ENCODE assay signal across 23 cellular contexts in genomic region chr6:98998103-98998502, GRCh38. TPM values are rescaled to one million over a fixed set of nuclear protein-coding genes. Genes with fewer than 3 reads are reported as not detected.
DNase-seq lines count a peak whose midpoint lies in the region; ATAC-seq and TF ChIP-seq lines count a peak whose summit lies in the region.
"Had no signal": no experiment of that assay in that cellular context is flagged by ENCODE, and none has a peak within 500 bp of the region (broad histone marks: within the 10 kb centered on the region; RNA-seq: fewer than 3 reads in every experiment).

No MANE protein-coding gene starts in this region.

- H3K9ac ChIP-seq in neural cell (ENCODE audit: low read length) (no peak overlapping the region), neural progenitor cell (no peak overlapping the region)
- H3K9ac ChIP-seq: BLaER1 treated with 17β-estradiol and CSF1 and Interleukin-3, amounts not matched to agents 10 nM and 100 nM had no signal

- H3K9me3 Mint-ChIP-seq in neural progenitor cell = no peaks in the 10 kb centered on the region
- H3K9me3 Mint-ChIP-seq: CD4-positive, alpha-beta T cell; CD8-positive, alpha-beta memory T cell; GM23338; H9 had no signal

- no peak overlapping the region for H3K4me3 Mint-ChIP-seq in neural progenitor cell
- H3K4me3 Mint-ChIP-seq: CD14-positive monocyte; CD4-positive, alpha-beta T cell; CD8-positive, alpha-beta memory T cell; GM23338; H9 had no signal

- no peaks in the 10 kb centered on the region for H3K9me3 ChIP-seq in heart right ventricle
- H3K9me3 ChIP-seq in neural cell (ENCODE audit: low read length) = no peaks in the 10 kb centered on the region
- no peaks in the 10 kb centered on the region for H3K9me3 ChIP-seq in neural progenitor cell (ENCODE audit: low read depth)
- H3K9me3 ChIP-seq: A549; BE2C; BLaER1 treated with 17β-estradiol and CSF1 and Interleukin-3, amounts not matched to agents 10 nM and 100 nM had no signal

- TF ChIP-seq EP300 in neural cell (conservative IDR thresholded peaks at IDR 0.05; ENCODE audit: poor library complexity, severe bottlenecking) = peak; percentile 96

- H3F3A ChIP-seq in neural cell (ENCODE audit: insufficient read depth, low read length, poor library complexity, severe bottlenecking) = no peaks in the 10 kb centered on the region
- no peaks in the 10 kb centered on the region for H3F3A ChIP-seq in neural progenitor cell (ENCODE audit: low read depth)

- H4K20me1 ChIP-seq in neural cell (ENCODE audit: insufficient read depth) = no peaks in the 10 kb centered on the region
- H4K20me1 ChIP-seq in neural progenitor cell (ENCODE audit: low read depth) = no peaks in the 10 kb centered on the region
- H4K20me1 ChIP-seq: BLaER1 treated with 17β-estradiol and CSF1 and Interleukin-3, amounts not matched to agents 10 nM and 100 nM had no signal

- ATAC-seq in Right ventricle myocardium superior (ENCODE audit: poor library complexity) (peak; percentile 92), heart right ventricle (peak in 5 of 8 donors; percentile 61 to 90 (median 61)), left ventricle myocardium superior (peak; percentile 96)
- ATAC-seq: A549, GM23338, HCT116 had no signal

- peaks cover 5% of the 10 kb centered on the region for H3K4me1 Mint-ChIP-seq in neural progenitor cell
- H3K4me1 Mint-ChIP-seq: CD14-positive monocyte; CD8-positive, alpha-beta memory T cell; H9 had no signal

- no peaks in the 10 kb centered on the region for H3K27me3 Mint-ChIP-seq in neural progenitor cell (ENCODE audit: insufficient read depth, low read depth)

- H3K27ac ChIP-seq in heart right ventricle (no peak overlapping the region), neural cell (ENCODE audit: low read length) (no peak overlapping the region), neural progenitor cell (no peak overlapping the region)
- H3K27ac ChIP-seq: A549; BLaER1 treated with 17β-estradiol and CSF1 and Interleukin-3, amounts not matched to agents 10 nM and 100 nM had no signal

- no peak for DNase-seq in Right ventricle myocardium superior
- DNase-seq in cardiac septum (ENCODE audit: low spot score) = no peak
- no peak for DNase-seq in heart right ventricle
- DNase-seq in left ventricle myocardium superior = peak; percentile 36
- DNase-seq in neural progenitor cell (ENCODE audit: low spot score) = no peak
- no peak for DNase-seq in NOMO-1 treated with dmso at 0.1 percent for 144 hours (lab: John Stamatoyannopoulos, UW; ENCODE audit: unreplicated experiment)
- no peak for DNase-seq in ecto neural progenitor cell (ENCODE audit: low spot score)
- DNase-seq: 8988T; ACHN; AML-193; BE2C; CD4-positive, alpha-beta T cell; CD8-positive, alpha-beta memory T cell; DMS53; DMS79 treated with DMSO at 0.1 percent for 48 hours; GF-D8; H9 had no signal

- no peak for TF ChIP-seq CTCF in heart right ventricle (IDR thresholded peaks at IDR 0.05)
- no peak for TF ChIP-seq CTCF in neural cell (IDR thresholded peaks at IDR 0.05; ENCODE audit: poor library complexity, severe bottlenecking)
- no peak for TF ChIP-seq CTCF in neural progenitor cell (IDR thresholded peaks at IDR 0.05)

- H3K4me3 ChIP-seq in heart right ventricle = no peak overlapping the region
- no peak overlapping the region for H3K4me3 ChIP-seq in neural cell (ENCODE audit: low read length)
- H3K4me3 ChIP-seq in neural progenitor cell = no peak overlapping the region
- H3K4me3 ChIP-seq: A549; BLaER1 treated with 17β-estradiol and CSF1 and Interleukin-3, amounts not matched to agents 10 nM and 100 nM; GM23338 had no signal

- H2AFZ ChIP-seq in neural cell (ENCODE audit: low read depth, low read length) = no peak overlapping the region
- no peak overlapping the region for H2AFZ ChIP-seq in neural progenitor cell (replicated peaks)
- H2AFZ ChIP-seq: GM23338 had no signal

- H3K79me2 ChIP-seq in neural cell (replicated peaks; ENCODE audit: insufficient read depth, low read length) = no peaks in the 10 kb centered on the region
- H3K79me2 ChIP-seq in neural progenitor cell (ENCODE audit: low read depth) = no peaks in the 10 kb centered on the region

- no peaks in the 10 kb centered on the region for H3K9me2 ChIP-seq in neural cell (ENCODE audit: insufficient read depth, low read length)

- H3K27me3 ChIP-seq in heart right ventricle (peaks cover 0 to 3% (median 0%) of the 10 kb centered on the region in 7 donors), neural cell (ENCODE audit: insufficient read depth, low read depth, low read length) (no peaks in the 10 kb centered on the region), neural progenitor cell (no peaks in the 10 kb centered on the region)
- H3K27me3 ChIP-seq: BE2C; BLaER1 treated with 17β-estradiol and CSF1 and Interleukin-3, amounts not matched to agents 10 nM and 100 nM had no signal

- whole genome bisulfite sequencing in heart right ventricle, 2 donors = 18 to 31% methylated on average over 5 of the region's 5 CpGs

- H3K36me3 ChIP-seq in heart right ventricle (no peaks in the 10 kb centered on the region), neural cell (ENCODE audit: insufficient read depth, low read length) (no peaks in the 10 kb centered on the region), neural progenitor cell (no peaks in the 10 kb centered on the region)
- H3K36me3 ChIP-seq: BE2C; BLaER1 treated with 17β-estradiol and CSF1 and Interleukin-3, amounts not matched to agents 10 nM and 100 nM had no signal

- H3K4me1 ChIP-seq in heart right ventricle (peaks cover 0 to under 1% (median 0%) of the 10 kb centered on the region in 9 donors), neural progenitor cell (no peaks in the 10 kb centered on the region)
- H3K4me1 ChIP-seq: A549, BE2C had no signal

- no peak for TF ChIP-seq RAD21 in neural cell (conservative IDR thresholded peaks at IDR 0.05)

- no peak overlapping the region for H3K4me2 ChIP-seq in neural cell (ENCODE audit: low read length)
- H3K4me2 ChIP-seq in neural progenitor cell = no peak overlapping the region
- H3K4me2 ChIP-seq: A549, GM23338 had no signal

- intact Hi-C loops in Right ventricle myocardium superior (cut with DNase I) = no loop called here
- intact Hi-C loops in cardiac septum (cut with DNase I) = no loop called here
- intact Hi-C loops in heart right ventricle (cut with DNase I) = no loop called here
- intact Hi-C loops in left ventricle myocardium superior (cut with micrococcal nuclease) = no loop called here

- H3K36me3 Mint-ChIP-seq in neural progenitor cell = no peaks in the 10 kb centered on the region
- H3K36me3 Mint-ChIP-seq: CD14-positive monocyte; CD8-positive, alpha-beta memory T cell had no signal

- no peak overlapping the region for H3K27ac Mint-ChIP-seq in neural progenitor cell
- H3K27ac Mint-ChIP-seq: CD14-positive monocyte; CD4-positive, alpha-beta T cell; CD8-positive, alpha-beta memory T cell; GM23338; H9 had no signal

TF ChIP-seq in neural cell, 6 proteins besides CTCF, POLR2A, EP300 and RAD21:
- no peak for TF ChIP-seq EZH2 (IDR thresholded peaks at IDR 0.05; ENCODE audit: borderline replicate concordance, insufficient read depth, low read length, poor library complexity, severe bottlenecking)
- peak; percentile 20 for TF ChIP-seq MXI1 (conservative IDR thresholded peaks at IDR 0.05; ENCODE audit: poor library complexity, severe bottlenecking)
- peak; percentile 84 for TF ChIP-seq POLR2AphosphoS5 (IDR thresholded peaks at IDR 0.05)

RNA-seq across cellular contexts. Expression of gene FBXL4, which starts 50.4 kb away (rescaled TPM):
- 17.3 TPM for total RNA-seq in Right ventricle myocardium superior
- 12.8 TPM for total RNA-seq in cardiac septum
- 10 to 100 TPM; 15.7 to 20.8 (median 17.4) TPM for total RNA-seq in heart right ventricle
- polyA plus RNA-seq in heart right ventricle = 1 to 10 TPM; 2.6 to 3.3 TPM
- 20.6 TPM for total RNA-seq in left ventricle myocardium superior
- 9.1 and 9.7 TPM in 2 replicates for polyA plus RNA-seq in neural cell
- 23.9 and 30.6 TPM in 2 replicates for polyA minus RNA-seq in neural cell
- total RNA-seq in neural progenitor cell (ENCODE audit: low replicate concordance) = 17.4 and 18.3 TPM in 2 replicates
